Comparison of ENCODE assay signal across 6 cellular contexts in the genomic region with DNA sequence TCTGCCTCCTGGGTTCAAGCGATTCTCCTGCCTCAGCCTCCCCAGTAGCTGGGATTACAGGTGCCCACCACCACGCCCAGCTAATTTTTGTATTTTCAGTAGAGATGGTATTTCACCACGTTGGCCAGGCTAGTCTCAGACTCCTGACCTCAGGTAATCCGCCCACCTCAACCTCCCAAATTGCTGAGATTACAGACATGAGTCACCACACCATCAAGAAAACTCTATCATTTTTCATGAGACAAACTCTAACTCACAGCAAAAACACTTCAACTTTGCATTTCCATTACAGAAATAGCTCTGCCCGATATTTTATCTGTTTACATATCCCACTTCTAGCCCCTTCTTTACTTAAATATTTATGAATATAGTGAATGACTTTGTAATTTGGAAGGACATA.
DNase-seq lines count a peak whose midpoint lies in the region; ATAC-seq and TF ChIP-seq lines count a peak whose summit lies in the region.
"Not testable (repeated sequence)": the region's sequence is repeated elsewhere in the genome, so short reads cannot be mapped to it uniquely, and the experiment has no call there.

No MANE protein-coding gene starts in this region.

- not testable (repeated sequence) for H4K91ac ChIP-seq in IMR-90 (ENCODE audit: insufficient read depth, low read depth, low read length)

- in situ Hi-C loops in IMR-90 (cut with MboI; ENCODE audit: low sequenced_read_pairs); brain microvascular endothelial cell (cut with HindIII; ENCODE audit: low pct_ligation_motif_present, low sequenced_read_pairs); mammary epithelial cell (cut with MboI; ENCODE audit: low sequenced_read_pairs in 2 of 2): not testable (repeated sequence)

- H3K23ac ChIP-seq in IMR-90 (ENCODE audit: low read depth, low read length), result not testable (repeated sequence)

- not testable (repeated sequence) for H3K4me1 ChIP-seq in IMR-90 (ENCODE audit: control insufficient read depth, insufficient read depth, low read length); mammary epithelial cell (ENCODE audit: insufficient read depth, low read length)

- not testable (repeated sequence) for H3K18ac ChIP-seq in IMR-90 (ENCODE audit: low read depth, low read length)

- dilution Hi-C loops in IMR-90 (cut with HindIII; ENCODE audit: low sequenced_read_pairs, unreplicated experiment); mammary epithelial cell (cut with HindIII; ENCODE audit: low sequenced_read_pairs): not testable (repeated sequence)

- not testable (repeated sequence) for H3K56ac ChIP-seq in IMR-90 (ENCODE audit: extremely low read depth, insufficient read depth, low read length)

- not testable (repeated sequence) for H2AK5ac ChIP-seq in IMR-90 (ENCODE audit: low read depth, low read length)

- not testable (repeated sequence) for H3K4me3 ChIP-seq in IMR-90 (ENCODE audit: insufficient read depth, low read depth, low read length); brain microvascular endothelial cell (ENCODE audit: low read depth, low read length); mammary epithelial cell (replicated peaks in 1 of 3; ENCODE audit: insufficient read depth in 1 of 3, low read depth in 2 of 3, low read length in 3 of 3); epithelial cell of esophagus (ENCODE audit: low read length)

- not testable (repeated sequence) for H2BK5ac ChIP-seq in IMR-90 (ENCODE audit: low read depth, low read length, poor library complexity, severe bottlenecking)

- not testable (repeated sequence) for ATAC-seq in IMR-90 (ENCODE audit: low read depth)

- not testable (repeated sequence) for H3K4me2 ChIP-seq in IMR-90 (ENCODE audit: low read depth, low read length)
- peak overlapping the region; percentile 23 for H3K4me2 ChIP-seq in mammary epithelial cell (ENCODE audit: insufficient read depth, low read depth, low read length)

- not testable (repeated sequence) for H3K4ac ChIP-seq in IMR-90 (ENCODE audit: low read depth, low read length)

- H2AK9ac ChIP-seq in IMR-90 (replicated peaks; ENCODE audit: low read depth, low read length, poor library complexity), result not testable (repeated sequence)

- not testable (repeated sequence) for H4K5ac ChIP-seq in IMR-90 (ENCODE audit: low read depth, low read length)

- H3K36me3 ChIP-seq in IMR-90 (ENCODE audit: control insufficient read depth, insufficient read depth, low read length); brain microvascular endothelial cell (replicated peaks); mammary epithelial cell (ENCODE audit: insufficient read depth, low read length): not testable (repeated sequence)

- H4K8ac ChIP-seq in IMR-90 (ENCODE audit: low read depth in 2 of 2, low read length in 2 of 2), result not testable (repeated sequence)

- H3K9me1 ChIP-seq in IMR-90 (ENCODE audit: insufficient read depth, low read length), result not testable (repeated sequence)

- WGBS in IMR-90 (ENCODE audit: extremely low coverage in 2 of 2, insufficient read length in 1 of 2), 2 experiments, result 100% methylated on average over 1 of the region's 5 CpGs; no CpG with 5 or more reads in 1 of the 2 experiments
- 58% methylated on average over 5 of the region's 5 CpGs for WGBS in mammary epithelial cell (ENCODE audit: low coverage, missing lambda C conversion rate)

- intact Hi-C loops in IMR-90 (cut with micrococcal nuclease); mammary epithelial cell (cut with micrococcal nuclease): not testable (repeated sequence)

- TF ChIP-seq RAD21 in IMR-90 (IDR thresholded peaks at IDR 0.05; ENCODE audit: low read length), result not testable (repeated sequence)

- not testable (repeated sequence) for H3K79me1 ChIP-seq in IMR-90 (ENCODE audit: low read depth in 1 of 2, low read length in 2 of 2)

- H3K27ac ChIP-seq in IMR-90 (ENCODE audit: insufficient read depth, low read length); brain microvascular endothelial cell; mammary epithelial cell (ENCODE audit: insufficient read depth, low read depth, low read length): not testable (repeated sequence)

- H3K79me2 ChIP-seq in mammary epithelial cell (ENCODE audit: insufficient read depth, low read length), result not testable (repeated sequence)

- not testable (repeated sequence) for TF ChIP-seq POLR2A in IMR-90 (IDR thresholded peaks at IDR 0.05; ENCODE audit: low read depth, low read length)

- H3K14ac ChIP-seq in IMR-90 (replicated peaks; ENCODE audit: low read depth, low read length), result not testable (repeated sequence)

- H3K9me3 ChIP-seq in IMR-90 (ENCODE audit: control insufficient read depth, insufficient read depth, low read length); mammary epithelial cell (replicated peaks; ENCODE audit: insufficient read depth, low read length): not testable (repeated sequence)

- H3K27me3 ChIP-seq in IMR-90 (ENCODE audit: control insufficient read depth, insufficient read depth, low read length); brain microvascular endothelial cell (replicated peaks); mammary epithelial cell (ENCODE audit: insufficient read depth, low read length): not testable (repeated sequence)

- POLR2A ChIA-PET in IMR-90 (lab: Charles Lee; ENCODE audit: unreplicated experiment), result not testable (repeated sequence)

- not testable (repeated sequence) for TF ChIP-seq CTCF in IMR-90 (conservative IDR thresholded peaks at IDR 0.05; ENCODE audit: low read depth, low read length); brain microvascular endothelial cell (IDR thresholded peaks at IDR 0.05; ENCODE audit: low read depth, low read length, missing control alignments); mammary epithelial cell (conservative IDR thresholded peaks at IDR 0.05 in 1 of 2, IDR thresholded peaks at IDR 0.05 in 1 of 2; ENCODE audit: extremely low read depth in 1 of 2, insufficient read depth in 1 of 2, low read depth in 1 of 2, low read length in 2 of 2); epithelial cell of esophagus (IDR thresholded peaks at IDR 0.05; ENCODE audit: insufficient read depth, low read depth, low read length, missing control alignments)

- not testable (repeated sequence) for H4K20me1 ChIP-seq in IMR-90 (ENCODE audit: insufficient read depth, low read length); mammary epithelial cell (ENCODE audit: insufficient read depth, low read length)

- not testable (repeated sequence) for H2BK15ac ChIP-seq in IMR-90 (ENCODE audit: low read depth, low read length)

- DNase-seq in IMR-90 (peak; percentile 11), NCI-H226 (peak; percentile 61), amniotic epithelial cell (ENCODE audit: low read depth) (peak; percentile 54), brain microvascular endothelial cell (peak; percentile 4), mammary epithelial cell (peak; percentile 35), epithelial cell of esophagus (ENCODE audit: low read depth) (peak; percentile 42)

- not testable (repeated sequence) for H2AFZ ChIP-seq in IMR-90 (replicated peaks; ENCODE audit: low read length, poor library complexity); mammary epithelial cell (ENCODE audit: low read depth, low read length)

- H2BK120ac ChIP-seq in IMR-90 (ENCODE audit: low read depth, low read length), result not testable (repeated sequence)

- H2BK20ac ChIP-seq in IMR-90 (ENCODE audit: low read depth, low read length), result not testable (repeated sequence)

- not testable (repeated sequence) for H3K9ac ChIP-seq in IMR-90 (ENCODE audit: low read depth, low read length); mammary epithelial cell (ENCODE audit: insufficient read depth, low read length)

- BruUV-seq in IMR-90 (replicated peaks; lab: Mats Ljungman, UMichigan); mammary epithelial cell (replicated peaks; lab: Mats Ljungman, UMichigan): not testable (repeated sequence)

- CTCF ChIA-PET in IMR-90 (lab: Yijun Ruan, JAX); mammary epithelial cell (lab: Charles Lee; ENCODE audit: low non-redundant PET): not testable (repeated sequence)

Comparison
In these comparisons a context has a peak if more than half of its experiments do, and no peak if none do; other contexts are left out.
1. DNase-seq: peak in every context shown above with its lines; median percentile 61 in NCI-H226; 54 in amniotic epithelial cell; 42 in epithelial cell of esophagus; 35 in mammary epithelial cell; 11 in IMR-90; 4 in brain microvascular endothelial cell.